In genomic region chr2:84942964-84943421, GRCh38 we compare ENCODE assay signal across 9 cellular contexts. TPM values are rescaled to one million over a fixed set of nuclear protein-coding genes. Genes with fewer than 3 reads are reported as not detected.
DNase-seq lines count a peak whose midpoint lies in the region; ATAC-seq and TF ChIP-seq lines count a peak whose summit lies in the region.
"Had no signal": no experiment of that assay in that cellular context is flagged by ENCODE, and none has a peak within 500 bp of the region (broad histone marks: within the 10 kb centered on the region; RNA-seq: fewer than 3 reads in every experiment).

No MANE protein-coding gene starts in this region.

- H3K27ac Mint-ChIP-seq in activated naive CD8-positive, alpha-beta T cell treated with anti-CD3 and anti-CD28 coated beads, Interleukin-2, amount 10 ng/mL, durations not matched to agents 7 days and 5 days, result peak overlapping the region; percentile 9

- H3K4me3 Mint-ChIP-seq in activated naive CD8-positive, alpha-beta T cell treated with anti-CD3 and anti-CD28 coated beads, Interleukin-2, amount 10 ng/mL, durations not matched to agents 7 days and 5 days, result no peak overlapping the region

- no peaks in the 10 kb centered on the region for H3K27me3 ChIP-seq in upper lobe of left lung

- POLR2A ChIA-PET in activated naive CD8-positive, alpha-beta T cell treated with anti-CD3 and anti-CD28 coated beads, Interleukin-2, amount 10 ng/mL, durations not matched to agents 7 days and 5 days (lab: Charles Lee), result interaction anchor here (2.5 kb wide), 1 partner anchor 28 kb away, joined by 18 read pairs; the partner anchor contains the start of gene KCMF1

- no peaks in the 10 kb centered on the region for H3K27me3 Mint-ChIP-seq in activated naive CD8-positive, alpha-beta T cell treated with anti-CD3 and anti-CD28 coated beads, Interleukin-2, amount 10 ng/mL, durations not matched to agents 7 days and 5 days

- H3K9me3 Mint-ChIP-seq in activated naive CD8-positive, alpha-beta T cell treated with anti-CD3 and anti-CD28 coated beads, Interleukin-2, amount 10 ng/mL, durations not matched to agents 7 days and 5 days, result no peaks in the 10 kb centered on the region

- peaks cover 12% of the 10 kb centered on the region for H3K36me3 Mint-ChIP-seq in activated naive CD8-positive, alpha-beta T cell treated with anti-CD3 and anti-CD28 coated beads, Interleukin-2, amount 10 ng/mL, durations not matched to agents 7 days and 5 days

- H3K4me3 ChIP-seq in GM12865 (ENCODE audit: low read depth, low read length) (peak overlapping the region; percentile 91), upper lobe of left lung (no peak overlapping the region)

- TF ChIP-seq CTCF in GM12865 (IDR thresholded peaks at IDR 0.05; ENCODE audit: insufficient read depth, low read depth, low read length, missing control alignments), result no peak
- no peak for TF ChIP-seq CTCF in upper lobe of left lung (IDR thresholded peaks at IDR 0.05)

- ATAC-seq in GM19468 (IDR thresholded peaks at IDR 0.05; ENCODE audit: extremely low read depth, unreplicated experiment) (peak; percentile 41), HG03342 (IDR thresholded peaks at IDR 0.05; ENCODE audit: unreplicated experiment) (peak; percentile 39), upper lobe of left lung (ENCODE audit: low FRiP score in 2 of 2) (no peak)
- ATAC-seq in activated naive CD8-positive, alpha-beta T cell treated with anti-CD3 and anti-CD28 coated beads, Interleukin-2, amount 10 ng/mL, durations not matched to agents 7 days and 5 days (ENCODE audit: low read depth), result no peak

- H3K4me1 Mint-ChIP-seq in activated naive CD8-positive, alpha-beta T cell treated with anti-CD3 and anti-CD28 coated beads, Interleukin-2, amount 10 ng/mL, durations not matched to agents 7 days and 5 days, result peaks cover 43% of the 10 kb centered on the region

- H3K36me3 ChIP-seq in upper lobe of left lung, result no peaks in the 10 kb centered on the region

- WGBS in upper lobe of left lung, 2 donors, result 91% methylated on average over 4 of the region's 4 CpGs

- peaks cover 7 to 13% (median 11%) of the 10 kb centered on the region in 4 donors for H3K4me1 ChIP-seq in upper lobe of left lung

- no peak for TF ChIP-seq EP300 in upper lobe of left lung (IDR thresholded peaks at IDR 0.05)

- no peaks in the 10 kb centered on the region for H3K9me3 ChIP-seq in upper lobe of left lung

- H3K27ac ChIP-seq in upper lobe of left lung, result no peak overlapping the region

- TF ChIP-seq POLR2A in upper lobe of left lung (IDR thresholded peaks at IDR 0.05), result no peak

- DNase-seq in GM12865 (ENCODE audit: low read depth), result peak; percentile 96
- no peak for DNase-seq in activated naive CD8-positive, alpha-beta T cell treated with anti-CD3 and anti-CD28 coated beads, Interleukin-2, amount 10 ng/mL, durations not matched to agents 7 days and 5 days
- no peak for DNase-seq in OCI-M2 (lab: John Stamatoyannopoulos, UW; ENCODE audit: unreplicated experiment)
- no peak for DNase-seq in NCI-H1092 treated with DMSO at 0.1 percent for 48 hours (lab: John Stamatoyannopoulos, UW)
- DNase-seq in upper lobe of left lung, result no peak
- no peak for DNase-seq in NCI-H2081 (lab: John Stamatoyannopoulos, UW)
- DNase-seq: hippocampal formation had no signal

RNA-seq across cellular contexts. Expression of gene KCMF1, which starts 28.0 kb away (rescaled TPM):
- total RNA-seq in activated naive CD8-positive, alpha-beta T cell treated with anti-CD3 and anti-CD28 coated beads, Interleukin-2, amount 10 ng/mL, durations not matched to agents 7 days and 5 days, result 10 to 100 TPM; 79.3 to 81.0 TPM
- total RNA-seq in upper lobe of left lung, result 10 to 100 TPM in 5 of 6 donors, 1 to 10 TPM in 1; 6.3 to 76.6 (median 47.8) TPM

RNA-seq across cellular contexts. Expression of gene TMSB10, which starts 37.5 kb away (rescaled TPM):
- 1,000 to 10,000 TPM; 4,217 to 4,653 TPM for total RNA-seq in activated naive CD8-positive, alpha-beta T cell treated with anti-CD3 and anti-CD28 coated beads, Interleukin-2, amount 10 ng/mL, durations not matched to agents 7 days and 5 days
- total RNA-seq in upper lobe of left lung, result 1,000 to 10,000 TPM; 1,275 to 5,234 (median 2,267) TPM

Comparison
In these comparisons a context has a peak if more than half of its experiments do, and no peak if none do; other contexts are left out.
1. ATAC-seq: peak in GM19468 (single experiment) and HG03342 (single experiment); none in activated naive CD8-positive, alpha-beta T cell treated with anti-CD3 and anti-CD28 coated beads, Interleukin-2, amount 10 ng/mL, durations not matched to agents 7 days and 5 days (single experiment) and upper lobe of left lung (0 of 2).